In the genomic region with DNA sequence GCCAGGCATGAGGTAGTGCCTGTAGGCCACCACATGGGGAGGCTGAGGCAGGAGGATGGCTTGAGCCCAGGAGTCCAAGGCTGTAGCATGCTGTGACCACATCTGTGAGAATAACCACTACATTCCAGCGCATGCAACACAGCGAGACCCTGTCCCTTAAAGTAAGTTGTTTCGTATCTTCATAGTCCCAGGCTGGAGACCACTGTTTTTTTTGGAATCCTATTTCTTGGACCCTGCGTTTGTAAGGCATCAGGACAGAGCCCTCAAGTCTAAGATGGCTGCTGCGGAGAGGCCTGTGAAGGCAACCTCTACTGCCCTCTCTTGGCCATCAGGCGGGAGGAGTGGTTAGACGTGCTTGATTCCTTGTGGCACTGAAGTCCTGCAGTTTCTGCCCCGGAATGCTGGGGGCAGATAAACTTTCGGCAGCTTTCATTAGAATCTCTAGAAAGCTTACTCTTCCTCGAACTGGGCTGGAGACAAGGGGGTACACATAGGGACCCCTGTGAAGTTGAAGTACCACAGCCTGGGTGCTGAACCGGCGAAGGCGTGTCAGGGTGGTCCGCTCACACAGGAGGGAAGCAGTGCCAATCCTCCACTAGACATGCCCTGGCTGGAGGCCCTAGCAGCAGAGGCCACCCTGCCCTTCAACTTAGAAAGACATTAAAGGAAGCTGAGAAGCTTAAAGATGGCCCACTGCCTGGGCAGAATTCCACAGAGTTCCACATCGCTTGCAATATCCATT, we compare ENCODE assay signal across 10 cellular contexts. TPM values are rescaled to one million over a fixed set of nuclear protein-coding genes. Genes with fewer than 3 reads are reported as not detected.
DNase-seq lines count a peak whose midpoint lies in the region; ATAC-seq, FAIRE-seq and TF ChIP-seq lines count a peak whose summit lies in the region.
"Had no signal": no experiment of that assay in that cellular context is flagged by ENCODE, and none has a peak within 500 bp of the region (broad histone marks: within the 10 kb centered on the region; RNA-seq: fewer than 3 reads in every experiment).

No MANE protein-coding gene starts in this region.

- no peaks in the 10 kb centered on the region for H3K9me3 Mint-ChIP-seq in CD4-positive, alpha-beta T cell

- H3K4me1 ChIP-seq in Panc1 (ENCODE audit: control insufficient read depth, insufficient read depth, low read length) (no peaks in the 10 kb centered on the region), mucosa of descending colon (ENCODE audit: low read depth) (peaks cover 4% of the 10 kb centered on the region)
- H3K4me1 ChIP-seq: parathyroid adenoma had no signal

- H3K4me1 Mint-ChIP-seq in CD4-positive, alpha-beta T cell (ENCODE audit: low read depth) = no peaks in the 10 kb centered on the region

- peak in 2 of 10 experiments; percentile 7 to 15 for DNase-seq in CD4-positive, alpha-beta T cell
- DNase-seq in H4 (ENCODE audit: low spot score) = peak; percentile 65
- DNase-seq in Panc1 (ENCODE audit: low read depth, low spot score) = peak; percentile 39
- DNase-seq in brain microvascular endothelial cell = peak; percentile 59
- DNase-seq in mucosa of descending colon = peak in 2 of 3 donors; percentile 51 to 59
- no peak for DNase-seq in RCC 7860 (ENCODE audit: low spot score)

- no peak overlapping the region for H3K27ac Mint-ChIP-seq in CD4-positive, alpha-beta T cell

- H3K36me3 Mint-ChIP-seq in CD4-positive, alpha-beta T cell (ENCODE audit: low read depth) = no peaks in the 10 kb centered on the region

- no peak overlapping the region for H3K27ac ChIP-seq in CD4-positive, alpha-beta T cell (ENCODE audit: low read depth, low read length)
- H3K27ac ChIP-seq in Panc1 (ENCODE audit: low read length) (no peak overlapping the region), brain microvascular endothelial cell (no peak overlapping the region)
- H3K27ac ChIP-seq: parathyroid adenoma, SK-N-MC had no signal

- peak; percentile 58 for ATAC-seq in CD4-positive, alpha-beta T cell (ENCODE audit: poor library complexity)
- ATAC-seq in Panc1 = peak; percentile 96
- ATAC-seq in mucosa of descending colon = peak; percentile 79
- ATAC-seq in GM19035 (IDR thresholded peaks at IDR 0.05; ENCODE audit: unreplicated experiment) = no peak
- no peak for ATAC-seq in GM19324 (IDR thresholded peaks at IDR 0.05; ENCODE audit: low FRiP score, unreplicated experiment)

- no TSS peak for BruUV-seq in Panc1 (replicated peaks; lab: Mats Ljungman, UMichigan)

- FAIRE-seq in RCC 7860 (lab: Jason Lieb, UNC) = no peak

- intact Hi-C loops in CD4-positive, alpha-beta T cell (cut with DNase I, micrococcal nuclease) = loop anchor here (2.0 to 5.0 kb wide), 3 partner anchors 100 to 200 kb away; no protein-coding TSS in a partner anchor
- intact Hi-C loops in Panc1 (cut with micrococcal nuclease; ENCODE audit: unreplicated experiment) = loop anchor here (10.0 kb wide), 1 partner anchor 98 kb away; no protein-coding TSS in a partner anchor
- intact Hi-C loops in mucosa of descending colon (cut with DNase I, micrococcal nuclease) = no loop called here

- in situ Hi-C loops in Panc1 (cut with HindIII; ENCODE audit: low pct_unique_long_range_greater_than_20kb, low sequenced_read_pairs) = no loop called here
- in situ Hi-C loops in brain microvascular endothelial cell (cut with HindIII; ENCODE audit: low pct_ligation_motif_present, low sequenced_read_pairs) = no loop called here

- H3K36me3 ChIP-seq in Panc1 (ENCODE audit: control insufficient read depth, insufficient read depth, low read length) = no peaks in the 10 kb centered on the region
- no peaks in the 10 kb centered on the region for H3K36me3 ChIP-seq in brain microvascular endothelial cell (replicated peaks)
- H3K36me3 ChIP-seq in mucosa of descending colon (ENCODE audit: low read depth) = no peaks in the 10 kb centered on the region

- H3K9me3 ChIP-seq in CD4-positive, alpha-beta T cell (ENCODE audit: control insufficient read depth, low read length) = no peaks in the 10 kb centered on the region
- no peaks in the 10 kb centered on the region for H3K9me3 ChIP-seq in Panc1 (ENCODE audit: control insufficient read depth, insufficient read depth, low read depth, low read length)
- no peaks in the 10 kb centered on the region for H3K9me3 ChIP-seq in mucosa of descending colon

- POLR2A ChIA-PET in CD4-positive, alpha-beta T cell (lab: Charles Lee) = no interaction called here
- POLR2A ChIA-PET in Panc1 (lab: Charles Lee) = no interaction called here

- H3K4me3 ChIP-seq in Panc1 (ENCODE audit: low read depth in 2 of 2, low read length in 2 of 2) = no peak overlapping the region
- H3K4me3 ChIP-seq in brain microvascular endothelial cell (ENCODE audit: low read depth, low read length) = no peak overlapping the region
- H3K4me3 ChIP-seq in mucosa of descending colon = no peak overlapping the region
- H3K4me3 ChIP-seq: SK-N-MC had no signal

- no peaks in the 10 kb centered on the region for H3K27me3 ChIP-seq in CD4-positive, alpha-beta T cell (ENCODE audit: control insufficient read depth, insufficient read depth, low read length)
- H3K27me3 ChIP-seq in Panc1 (ENCODE audit: control insufficient read depth, insufficient read depth, low read length) = no peaks in the 10 kb centered on the region
- H3K27me3 ChIP-seq in brain microvascular endothelial cell (replicated peaks) = no peaks in the 10 kb centered on the region

- CTCF ChIA-PET in CD4-positive, alpha-beta T cell (lab: Charles Lee) = no interaction called here
- CTCF ChIA-PET in Panc1 (lab: Charles Lee) = interaction anchor here (0.6 kb wide), 1 partner anchor 65 kb away, joined by 8 read pairs; no protein-coding TSS in a partner anchor

- no peaks in the 10 kb centered on the region for H3K27me3 Mint-ChIP-seq in CD4-positive, alpha-beta T cell

- TF ChIP-seq CTCF in CD4-positive, alpha-beta T cell (IDR thresholded peaks at IDR 0.05) = no peak
- TF ChIP-seq CTCF in Panc1 (IDR thresholded peaks at IDR 0.05) = peak; percentile 90
- TF ChIP-seq CTCF in brain microvascular endothelial cell (IDR thresholded peaks at IDR 0.05; ENCODE audit: low read depth, low read length, missing control alignments) = peak; percentile 81
- no peak for TF ChIP-seq CTCF in mucosa of descending colon (IDR thresholded peaks at IDR 0.05)

- H3K4me3 Mint-ChIP-seq in CD4-positive, alpha-beta T cell = no peak overlapping the region

RNA-seq across cellular contexts. Expression of a gene that starts 36.6 kb away (rescaled TPM):
- total RNA-seq in CD4-positive, alpha-beta T cell = 1 to 10 TPM; 9.1 to 9.2 TPM
- 6.4 and 7.5 TPM in 2 replicates for total RNA-seq in H4 (2014; rRNA removed; shearing (Covaris generic))
- total RNA-seq in Panc1 (2021; ENCODE audit: unreplicated experiment) (15.3 TPM), mucosa of descending colon (10 to 100 TPM; 11.7 to 14.7 (median 11.9) TPM)
- polyA plus RNA-seq in Panc1 (2012; ENCODE audit: insufficient read length) = 16.2 TPM

RNA-seq across cellular contexts. Expression of a gene that starts 41.6 kb away (rescaled TPM):
- 1 to 10 TPM in 1 of 2 experiments, under 1 TPM in 1; 0.91 to 1.3 TPM for total RNA-seq in CD4-positive, alpha-beta T cell
- 0.33 and 0.47 TPM in 2 replicates for total RNA-seq in H4 (2014; rRNA removed; shearing (Covaris generic))
- total RNA-seq in Panc1 (2021; ENCODE audit: unreplicated experiment) (2.2 TPM), mucosa of descending colon (1 to 10 TPM in 2 of 3 donors, under 1 TPM in 1; 0.69 to 1.3 (median 1.0) TPM)
- 6.8 TPM for polyA plus RNA-seq in Panc1 (2012; ENCODE audit: insufficient read length)

RNA-seq across cellular contexts. Expression of a gene that starts 44.1 kb away (rescaled TPM):
- 10 to 100 TPM; 74.7 to 84.7 TPM for total RNA-seq in CD4-positive, alpha-beta T cell
- 27.6 and 38.1 TPM in 2 replicates for total RNA-seq in H4 (2014; rRNA removed; shearing (Covaris generic))
- total RNA-seq in Panc1 (2021; ENCODE audit: unreplicated experiment) (83.6 TPM), mucosa of descending colon (10 to 100 TPM; 64.7 to 92.7 (median 68.1) TPM)
- 29.3 TPM for polyA plus RNA-seq in Panc1 (2012; ENCODE audit: insufficient read length)

Comparison
In these comparisons a context has a peak if more than half of its experiments do, and no peak if none do; other contexts are left out.
1. ATAC-seq: peak in CD4-positive, alpha-beta T cell (single experiment), Panc1 (single experiment) and mucosa of descending colon (single experiment); none in GM19035 (single experiment) and GM19324 (single experiment).
2. CTCF ChIP-seq: peak in Panc1 (single experiment) and brain microvascular endothelial cell (single experiment); none in CD4-positive, alpha-beta T cell (single experiment) and mucosa of descending colon (single experiment).
3. intact Hi-C loops: an anchor here in CD4-positive, alpha-beta T cell (2.0 to 5.0 kb wide) and Panc1 (10.0 kb wide); none called in mucosa of descending colon.